Comparison of ENCODE assay signal across 19 cellular contexts in the genomic region with DNA sequence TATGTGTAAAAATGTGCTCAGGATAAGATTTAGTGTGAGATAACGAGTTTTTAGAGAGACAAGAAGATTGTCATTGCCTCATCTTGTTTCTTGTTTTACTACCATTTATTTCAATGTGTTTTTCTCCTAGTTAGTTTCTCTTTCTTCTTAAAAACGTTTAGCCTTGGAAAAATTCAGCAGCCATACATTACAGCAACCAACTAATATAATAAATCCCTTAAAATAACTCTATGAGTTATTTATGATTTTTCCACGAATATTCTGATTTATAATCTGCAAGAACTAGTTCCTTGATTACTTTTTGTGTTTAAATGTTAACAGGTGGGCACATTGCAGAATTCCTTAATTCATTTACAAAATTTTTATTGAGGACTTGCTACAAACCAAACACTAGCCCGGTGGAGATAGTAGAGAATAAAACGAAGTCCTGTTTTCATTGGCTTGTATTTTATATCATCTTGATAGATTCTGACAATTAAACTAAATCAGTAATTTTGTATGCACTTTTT.
A peak's percentile ranks its signal among the peaks of the same experiment; 100 is the strongest.
DNase-seq lines count a peak whose midpoint lies in the region; ATAC-seq and TF ChIP-seq lines count a peak whose summit lies in the region.
"Had no signal": no experiment of that assay in that cellular context is flagged by ENCODE, and none has a peak within 500 bp of the region (broad histone marks: within the 10 kb centered on the region; RNA-seq: fewer than 3 reads in every experiment).

No MANE protein-coding gene starts in this region.

- no CpG with 5 or more reads among the region's 5 CpGs for WGBS in trophoblast cell (ENCODE audit: extremely low coverage, insufficient coverage, insufficient read length)

- H3K4me3 ChIP-seq in HEK293 (ENCODE audit: low read depth, low read length) (no peak overlapping the region), trophoblast cell (ENCODE audit: low read depth, low read length) (no peak overlapping the region)
- H3K4me3 ChIP-seq: HAP-1, sigmoid colon had no signal

- peaks cover 5% of the 10 kb centered on the region for H3K79me2 ChIP-seq in trophoblast cell (ENCODE audit: control insufficient read depth, insufficient read depth, low read length, poor library complexity)

- H2AFZ ChIP-seq in trophoblast cell (ENCODE audit: insufficient read depth, low read length, poor library complexity) = no peak overlapping the region

- no peaks in the 10 kb centered on the region for H3K79me1 ChIP-seq in trophoblast cell (ENCODE audit: low read length)

- H3K4me2 ChIP-seq in trophoblast cell (ENCODE audit: low read length) = no peak overlapping the region

- no peak overlapping the region for H3K4me3 Mint-ChIP-seq in CD4-positive, alpha-beta T cell
- peak overlapping the region in 3 of 5 experiments; percentile 34 to 73 (median 44) for H3K4me3 Mint-ChIP-seq in brain
- H3K4me3 Mint-ChIP-seq: activated naive CD4-positive, alpha-beta T cell treated with anti-CD3 and anti-CD28 coated beads for 36 hours; activated T-cell treated with anti-CD3 and anti-CD28 coated beads, Interleukin-2, amount 50 U/mL, for 4 hours; effector memory CD8-positive, alpha-beta T cell had no signal

- no peak for ATAC-seq in CD4-positive, alpha-beta T cell (ENCODE audit: poor library complexity)
- ATAC-seq in left colon = no peak
- ATAC-seq in HG03442 (IDR thresholded peaks at IDR 0.05; ENCODE audit: unreplicated experiment) = no peak
- ATAC-seq: activated T-cell treated with anti-CD3 and anti-CD28 coated beads, Interleukin-2, amount 50 U/mL, for 4 hours; effector memory CD8-positive, alpha-beta T cell had no signal

- peaks cover 81% of the 10 kb centered on the region for H3K4me1 Mint-ChIP-seq in CD4-positive, alpha-beta T cell (ENCODE audit: low read depth)
- H3K4me1 Mint-ChIP-seq in brain = peaks cover 72% of the 10 kb centered on the region

- H3K27ac Mint-ChIP-seq in CD4-positive, alpha-beta T cell = peak overlapping the region; percentile 34
- peak overlapping the region in 3 of 5 experiments; percentile 71 to 82 (median 78) for H3K27ac Mint-ChIP-seq in brain
- H3K27ac Mint-ChIP-seq: activated naive CD4-positive, alpha-beta T cell treated with anti-CD3 and anti-CD28 coated beads for 36 hours had no signal

- no peak overlapping the region for H3K9ac ChIP-seq in trophoblast cell (ENCODE audit: low read length)

- H2BK120ac ChIP-seq in trophoblast cell (ENCODE audit: insufficient read depth, low read length, poor library complexity) = no peak overlapping the region

- no peak overlapping the region for H2BK5ac ChIP-seq in trophoblast cell (ENCODE audit: low read depth, low read length, poor library complexity)

- no peak overlapping the region for H3K18ac ChIP-seq in trophoblast cell (ENCODE audit: low read length)

- peak overlapping the region; percentile 83 for H3K4ac ChIP-seq in trophoblast cell (ENCODE audit: low read depth, low read length)

- H3K36me3 Mint-ChIP-seq in CD4-positive, alpha-beta T cell (ENCODE audit: low read depth) = no peaks in the 10 kb centered on the region
- H3K36me3 Mint-ChIP-seq in brain = no peaks in the 10 kb centered on the region

- H2BK12ac ChIP-seq in trophoblast cell (ENCODE audit: low read length) = no peak overlapping the region

- intact Hi-C loops in CD4-positive, alpha-beta T cell (cut with DNase I, micrococcal nuclease) = no loop called here
- intact Hi-C loops in left colon (cut with DNase I, micrococcal nuclease) = no loop called here

- H2AK5ac ChIP-seq in trophoblast cell (ENCODE audit: low read length) = no peak overlapping the region

- H3K9me3 ChIP-seq in CD4-positive, alpha-beta T cell (ENCODE audit: control insufficient read depth, low read length) = no peaks in the 10 kb centered on the region
- H3K9me3 ChIP-seq in HEK293 (ENCODE audit: control insufficient read depth, insufficient read depth, low read depth, low read length) (no peaks in the 10 kb centered on the region), trophoblast cell (ENCODE audit: insufficient read depth, low read depth, low read length) (no peaks in the 10 kb centered on the region)
- H3K9me3 ChIP-seq: HAP-1, sigmoid colon had no signal

- POLR2A ChIA-PET in CD4-positive, alpha-beta T cell (lab: Charles Lee) = no interaction called here
- POLR2A ChIA-PET in HEK293 (lab: Yijun Ruan, JAX) = no interaction called here

- no peaks in the 10 kb centered on the region for H3K27me3 Mint-ChIP-seq in CD4-positive, alpha-beta T cell
- H3K27me3 Mint-ChIP-seq in brain = peaks cover 2% of the 10 kb centered on the region
- H3K27me3 Mint-ChIP-seq: effector memory CD8-positive, alpha-beta T cell; naive thymus-derived CD4-positive, alpha-beta T cell had no signal

- DNase-seq in CD4-positive, alpha-beta T cell = no peak
- DNase-seq in trophoblast cell (peak in 1 of 2 donors; percentile 27), left colon (no peak), NCI-H1436 treated with DMSO at 0.1 percent for 48 hours (lab: John Stamatoyannopoulos, UW) (no peak), SHP77 (lab: John Stamatoyannopoulos, UW) (no peak)
- DNase-seq: activated CD4-positive, alpha-beta T cell treated with anti-CD3 and anti-CD28 coated beads for 1 hour; activated naive CD4-positive, alpha-beta T cell treated with anti-CD3 and anti-CD28 coated beads for 36 hours; activated T-cell treated with anti-CD3 and anti-CD28 coated beads, Interleukin-2, amount 50 U/mL, for 4 hours; aorta; effector memory CD8-positive, alpha-beta T cell; NCI-H1694; NCI-H2171 treated with DMSO at 0.1 percent for 48 hours; NCI-H526; sigmoid colon had no signal

- H4K12ac ChIP-seq in trophoblast cell (ENCODE audit: low read depth, low read length) = no peak overlapping the region

- TF ChIP-seq CTCF in CD4-positive, alpha-beta T cell (IDR thresholded peaks at IDR 0.05) = no peak
- no peak for TF ChIP-seq CTCF in HEK293 (tag by site-specific recombination; IDR thresholded peaks at IDR 0.05)
- TF ChIP-seq CTCF in brain (conservative IDR thresholded peaks at IDR 0.05) = no peak

- H3K14ac ChIP-seq in trophoblast cell (ENCODE audit: low read length) = no peak overlapping the region

- H3K27ac ChIP-seq in CD4-positive, alpha-beta T cell (ENCODE audit: low read depth, low read length) = no peak overlapping the region
- H3K27ac ChIP-seq in HEK293 (ENCODE audit: extremely low read depth, low read depth, low read length) (no peak overlapping the region), trophoblast cell (ENCODE audit: low read depth, low read length) (no peak overlapping the region)

- no peaks in the 10 kb centered on the region for H3K9me3 Mint-ChIP-seq in CD4-positive, alpha-beta T cell
- H3K9me3 Mint-ChIP-seq in brain = no peaks in the 10 kb centered on the region
- H3K9me3 Mint-ChIP-seq: activated naive CD4-positive, alpha-beta T cell treated with anti-CD3 and anti-CD28 coated beads for 36 hours; activated T-cell treated with anti-CD3 and anti-CD28 coated beads, Interleukin-2, amount 50 U/mL, for 4 hours; effector memory CD8-positive, alpha-beta T cell; naive thymus-derived CD4-positive, alpha-beta T cell had no signal

- no peak overlapping the region for H4K8ac ChIP-seq in trophoblast cell (ENCODE audit: low read depth, low read length)

- H3K27me3 ChIP-seq in CD4-positive, alpha-beta T cell (ENCODE audit: control insufficient read depth, insufficient read depth, low read length) = no peaks in the 10 kb centered on the region
- no peaks in the 10 kb centered on the region for H3K27me3 ChIP-seq in trophoblast cell (ENCODE audit: insufficient read depth, low read length)
- H3K27me3 ChIP-seq: sigmoid colon had no signal

- no peak overlapping the region for H4K91ac ChIP-seq in trophoblast cell (ENCODE audit: low read depth, low read length)

- H3K23ac ChIP-seq in trophoblast cell (ENCODE audit: low read length) = no peak overlapping the region

- CTCF ChIA-PET in CD4-positive, alpha-beta T cell (lab: Charles Lee) = no interaction called here
- CTCF ChIA-PET in HEK293 (lab: Yijun Ruan, JAX) = interaction anchor here (0.5 to 0.6 kb wide), 2 partner anchors 10 to 119 kb away, joined by 3 read pairs; a partner anchor contains a TSS

- H3K4me1 ChIP-seq in HEK293 (ENCODE audit: control insufficient read depth, insufficient read depth, low read length) = peaks cover 47% of the 10 kb centered on the region
- H3K4me1 ChIP-seq in trophoblast cell (ENCODE audit: control insufficient read depth in 1 of 2, insufficient read depth in 2 of 2, low read length in 2 of 2) = peaks cover 12 to 20% of the 10 kb centered on the region in 2 experiments

- no peaks in the 10 kb centered on the region for H3K36me3 ChIP-seq in HEK293 (ENCODE audit: control insufficient read depth in 2 of 2, insufficient read depth in 1 of 2, low read length in 2 of 2)
- H3K36me3 ChIP-seq in trophoblast cell (ENCODE audit: control insufficient read depth in 1 of 2, insufficient read depth in 2 of 2, low read length in 2 of 2) = no peaks in the 10 kb centered on the region
- H3K36me3 ChIP-seq: sigmoid colon had no signal

TF ChIP-seq in HEK293, 187 proteins besides CTCF, POLR2A, EP300 and RAD21:
- TF ChIP-seq SCRT2 (tag by site-specific recombination; IDR thresholded peaks at IDR 0.05) (peak; percentile 77), ZNF561 (tag by site-specific recombination; IDR thresholded peaks at IDR 0.05; ENCODE audit: borderline replicate concordance) (no peak), ZNF664 (tag by site-specific recombination; IDR thresholded peaks at IDR 0.05) (0 out of 2 replicates have a peak, but pooled peaks have one; percentile 16)
- TF ChIP-seq, protein P1, sequence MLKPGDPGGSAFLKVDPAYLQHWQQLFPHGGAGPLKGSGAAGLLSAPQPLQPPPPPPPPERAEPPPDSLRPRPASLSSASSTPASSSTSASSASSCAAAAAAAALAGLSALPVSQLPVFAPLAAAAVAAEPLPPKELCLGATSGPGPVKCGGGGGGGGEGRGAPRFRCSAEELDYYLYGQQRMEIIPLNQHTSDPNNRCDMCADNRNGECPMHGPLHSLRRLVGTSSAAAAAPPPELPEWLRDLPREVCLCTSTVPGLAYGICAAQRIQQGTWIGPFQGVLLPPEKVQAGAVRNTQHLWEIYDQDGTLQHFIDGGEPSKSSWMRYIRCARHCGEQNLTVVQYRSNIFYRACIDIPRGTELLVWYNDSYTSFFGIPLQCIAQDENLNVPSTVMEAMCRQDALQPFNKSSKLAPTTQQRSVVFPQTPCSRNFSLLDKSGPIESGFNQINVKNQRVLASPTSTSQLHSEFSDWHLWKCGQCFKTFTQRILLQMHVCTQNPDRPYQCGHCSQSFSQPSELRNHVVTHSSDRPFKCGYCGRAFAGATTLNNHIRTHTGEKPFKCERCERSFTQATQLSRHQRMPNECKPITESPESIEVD (tag by site-specific recombination; IDR thresholded peaks at IDR 0.05) = peak; percentile 92
